Comparison of ENCODE assay signal across 9 cellular contexts in genomic region chr12:122183588-122183940, GRCh38. TPM values are rescaled to one million over a fixed set of nuclear protein-coding genes. Genes with fewer than 3 reads are reported as not detected.
DNase-seq lines count a peak whose midpoint lies in the region; ATAC-seq and TF ChIP-seq lines count a peak whose summit lies in the region.
"Had no signal": no experiment of that assay in that cellular context is flagged by ENCODE, and none has a peak within 500 bp of the region (broad histone marks: within the 10 kb centered on the region; RNA-seq: fewer than 3 reads in every experiment).

No MANE protein-coding gene starts in this region.

- no peak overlapping the region for H3K27ac ChIP-seq in PC-3 (ENCODE audit: low read length)

- ATAC-seq in PC-3, result no peak; the same call in 1 of the 2 replicates

- no peak for DNase-seq in CD14-positive monocyte (ENCODE audit: low spot score)
- DNase-seq in PC-3, result no peak
- DNase-seq in fibroblast of mammary gland (ENCODE audit: low read depth), result no peak
- no peak for DNase-seq in osteocyte (ENCODE audit: extremely low spot score, unreplicated experiment)
- no peak for DNase-seq in NOMO-1 treated with dmso at 0.1 percent for 144 hours (lab: John Stamatoyannopoulos, UW; ENCODE audit: unreplicated experiment)
- DNase-seq in HK-2 (ENCODE audit: unreplicated experiment), result no peak
- no peak for DNase-seq in RPMI8226
- DNase-seq in NK-92 (lab: John Stamatoyannopoulos, UW; ENCODE audit: unreplicated experiment), result no peak

- no peaks in the 10 kb centered on the region for H3K4me1 ChIP-seq in PC-3 (ENCODE audit: insufficient read depth, low read length)

- no peaks in the 10 kb centered on the region for H3F3A ChIP-seq in PC-3 (ENCODE audit: low read length, unreplicated experiment)

- H3K9me2 ChIP-seq in PC-3 (replicated peaks; ENCODE audit: low read length), result no peaks in the 10 kb centered on the region

- H3K9me3 Mint-ChIP-seq in CD14-positive monocyte (peaks cover 0 to 3% (median 0%) of the 10 kb centered on the region in 7 donors), osteocyte (ENCODE audit: unreplicated experiment) (no peaks in the 10 kb centered on the region)

- CTCF ChIA-PET in PC-3 (lab: Charles Lee), result no interaction called here

- H3K27me3 ChIP-seq in PC-3 (ENCODE audit: low read length), result no peaks in the 10 kb centered on the region

- H3K4me3 Mint-ChIP-seq in CD14-positive monocyte, result peak overlapping the region; percentile 82 to 94
- peak overlapping the region; percentile 73 for H3K4me3 Mint-ChIP-seq in osteocyte (ENCODE audit: unreplicated experiment)

- H2AFZ ChIP-seq in PC-3 (ENCODE audit: low read length), result peak overlapping the region; percentile 68; the same call in 1 of the 2 replicates

- no peak overlapping the region for H3K9ac ChIP-seq in PC-3 (ENCODE audit: low read length)

- intact Hi-C loops in CD14-positive monocyte (cut with micrococcal nuclease), result no loop called here
- intact Hi-C loops in PC-3 (cut with micrococcal nuclease), result no loop called here

- no TSS peak for BruUV-seq in PC-3 (replicated peaks; lab: Mats Ljungman, UMichigan)

- no peaks in the 10 kb centered on the region for H3K9me3 ChIP-seq in PC-3 (ENCODE audit: low read length)

- H3K79me2 ChIP-seq in PC-3 (ENCODE audit: low read length), result no peaks in the 10 kb centered on the region

- H3K27ac Mint-ChIP-seq in CD14-positive monocyte, result no peak overlapping the region
- no peak overlapping the region for H3K27ac Mint-ChIP-seq in osteocyte (ENCODE audit: unreplicated experiment)

- peak overlapping the region; percentile 74; the same call in 1 of the 2 replicates for H3K4me2 ChIP-seq in PC-3 (ENCODE audit: low read length)

- no peaks in the 10 kb centered on the region for H3K36me3 ChIP-seq in PC-3 (ENCODE audit: low read depth, low read length)

- H3K4me3 ChIP-seq in PC-3 (ENCODE audit: low read length), result no peak overlapping the region
- H3K4me3 ChIP-seq in fibroblast of mammary gland (ENCODE audit: control insufficient read depth, low read depth, low read length), result peak overlapping the region; percentile 37

- H3K36me3 Mint-ChIP-seq in CD14-positive monocyte, result peaks cover 0 to 3% of the 10 kb centered on the region in 2 donors
- H3K36me3 Mint-ChIP-seq in osteocyte (ENCODE audit: unreplicated experiment), result no peaks in the 10 kb centered on the region

- TF ChIP-seq CTCF in CD14-positive monocyte (IDR thresholded peaks at IDR 0.05) (no peak), PC-3 (conservative IDR thresholded peaks at IDR 0.05; ENCODE audit: low read depth, low read length) (no peak), fibroblast of mammary gland (conservative IDR thresholded peaks at IDR 0.05; ENCODE audit: control insufficient read depth, insufficient read depth, low read depth, low read length) (no peak), osteocyte (IDR thresholded peaks at IDR 0.05) (no peak)

- peaks cover 17 to 34% (median 29%) of the 10 kb centered on the region in 3 donors for H3K27me3 Mint-ChIP-seq in CD14-positive monocyte (ENCODE audit: low read depth in 3 of 3)
- H3K27me3 Mint-ChIP-seq in osteocyte (ENCODE audit: unreplicated experiment), result no peaks in the 10 kb centered on the region

- POLR2A ChIA-PET in PC-3 (lab: Charles Lee; ENCODE audit: unreplicated experiment), result no interaction called here

- H3K4me1 Mint-ChIP-seq in CD14-positive monocyte (peaks cover 26% of the 10 kb centered on the region), osteocyte (ENCODE audit: unreplicated experiment) (peaks cover 4% of the 10 kb centered on the region)

- no peaks in the 10 kb centered on the region for H4K20me1 ChIP-seq in PC-3 (ENCODE audit: low read length)

RNA-seq across cellular contexts. Expression of gene LRRC43, which starts 0.6 kb away (rescaled TPM):
- not detected for polyA plus RNA-seq in CD14-positive monocyte
- total RNA-seq in PC-3 (2014; rRNA removed), result 0.66 TPM in 1 of 2 replicates, not detected in the other
- 1.0 and 2.0 TPM in 2 replicates for total RNA-seq in osteocyte

RNA-seq across cellular contexts. Expression of gene IL31, which starts 9.5 kb away (rescaled TPM):
- not detected for polyA plus RNA-seq in CD14-positive monocyte
- total RNA-seq in PC-3 (2014; rRNA removed), result not detected in 2 replicates
- not detected in 2 replicates for total RNA-seq in osteocyte
- total RNA-seq: kidney epithelial cell had no signal

RNA-seq across cellular contexts. Expression of gene B3GNT4, which starts 19.9 kb away (rescaled TPM):
- not detected for polyA plus RNA-seq in CD14-positive monocyte
- 4.0 and 4.8 TPM in 2 replicates for total RNA-seq in PC-3 (2014; rRNA removed)
- 0.21 and 0.64 TPM in 2 replicates for total RNA-seq in osteocyte

RNA-seq across cellular contexts. Expression of gene DIABLO, which starts 42.3 kb away (rescaled TPM):
- 10 to 100 TPM; 51.3 to 55.9 TPM for polyA plus RNA-seq in CD14-positive monocyte
- 97.6 and 112 TPM in 2 replicates for total RNA-seq in PC-3 (2014; rRNA removed)
- total RNA-seq in osteocyte, result 51.5 and 61.1 TPM in 2 replicates
